ENCODE assay signal across 10 cellular contexts in genomic region chr9:79764377-79764776, GRCh38.
A peak's percentile ranks its signal among the peaks of the same experiment; 100 is the strongest.
DNase-seq lines count a peak whose midpoint lies in the region; ATAC-seq and TF ChIP-seq lines count a peak whose summit lies in the region.
"Had no signal": no experiment of that assay in that cellular context is flagged by ENCODE, and none has a peak within 500 bp of the region (broad histone marks: within the 10 kb centered on the region; RNA-seq: fewer than 3 reads in every experiment).

No MANE protein-coding gene starts in this region.

- H3K27me3 ChIP-seq in breast epithelium (no peaks in the 10 kb centered on the region), thyroid gland (no peaks in the 10 kb centered on the region)

- H3K4me1 ChIP-seq in breast epithelium (no peaks in the 10 kb centered on the region), thyroid gland (peaks cover 8 to 13% of the 10 kb centered on the region in 2 donors)

- TF ChIP-seq CTCF in HFF-Myc (IDR thresholded peaks at IDR 0.05; ENCODE audit: low read depth, low read length, missing control alignments), result no peak
- TF ChIP-seq CTCF in breast epithelium (IDR thresholded peaks at IDR 0.05), result no peak
- TF ChIP-seq CTCF in thyroid gland (IDR thresholded peaks at IDR 0.05), result no peak

- TF ChIP-seq POLR2A in breast epithelium (IDR thresholded peaks at IDR 0.05) (no peak), thyroid gland (IDR thresholded peaks at IDR 0.05) (no peak)

- H3K27ac ChIP-seq in breast epithelium, result peak overlapping the region; percentile 38 to 52
- peak overlapping the region in 1 of 3 donors; percentile 43 for H3K27ac ChIP-seq in thyroid gland

- no peak overlapping the region for H3K4me3 ChIP-seq in HFF-Myc (replicated peaks; ENCODE audit: low read depth, low read length)
- no peak overlapping the region for H3K4me3 ChIP-seq in breast epithelium
- H3K4me3 ChIP-seq in thyroid gland (replicated peaks in 1 of 3), result no peak overlapping the region

- DNase-seq in HFF-Myc (ENCODE audit: extremely low read depth, low read depth) (peak; percentile 78), breast epithelium (ENCODE audit: low spot score in 2 of 2) (peak in 1 of 2 donors; percentile 80), kidney glomerular epithelial cell (lab: John Stamatoyannopoulos, UW) (peak; percentile 87), thyroid gland (peak; percentile 79), NCI-H1417 treated with DMSO at 0.1 percent for 48 hours (lab: John Stamatoyannopoulos, UW) (no peak), ecto neural progenitor cell (ENCODE audit: low spot score) (no peak)
- DNase-seq in stimulated activated naive CD4-positive, alpha-beta T cell treated with Interleukin-2 at 50 U/mL for 16 hours (lab: John Stamatoyannopoulos, UW), result no peak
- DNase-seq: naive B cell, SW 1271 had no signal

- H3K36me3 ChIP-seq in breast epithelium (no peaks in the 10 kb centered on the region), thyroid gland (no peaks in the 10 kb centered on the region)

- ATAC-seq in GM21515 (IDR thresholded peaks at IDR 0.05; ENCODE audit: unreplicated experiment), result no peak

- intact Hi-C loops in breast epithelium (cut with DNase I; ENCODE audit: low total_unique reads) (no loop called here), thyroid gland (cut with DNase I) (no loop called here)

- 10 to 23% methylated on average over 3 of the region's 3 CpGs for WGBS in thyroid gland, 2 donors

- H3K9me3 ChIP-seq in breast epithelium (no peaks in the 10 kb centered on the region), thyroid gland (no peaks in the 10 kb centered on the region)

Comparison
In these comparisons a context has a peak if more than half of its experiments do, and no peak if none do; other contexts are left out.
1. DNase-seq: peak in HFF-Myc (single experiment), kidney glomerular epithelial cell (single experiment) and thyroid gland (2 of 2); none in NCI-H1417 treated with DMSO at 0.1 percent for 48 hours (single experiment), ecto neural progenitor cell (single experiment) and stimulated activated naive CD4-positive, alpha-beta T cell treated with Interleukin-2 at 50 U/mL for 16 hours (single experiment).